ENCODE assay signal across 7 cellular contexts in genomic region chr6:129498950-129499870, GRCh38.
DNase-seq lines count a peak whose midpoint lies in the region; ATAC-seq and TF ChIP-seq lines count a peak whose summit lies in the region.

No MANE protein-coding gene starts in this region.

- 11 to 14% methylated on average over 9 of the region's 9 CpGs for WGBS in transverse colon (ENCODE audit: low coverage in 1 of 2), 2 donors

- peak; percentile 72 for DNase-seq in EL
- peak; percentile 20 for DNase-seq in Panc1 (ENCODE audit: low read depth, low spot score)
- DNase-seq in central memory CD4-positive, alpha-beta T cell, result peak; percentile 49
- peak in 1 of 2 donors; percentile 18 for DNase-seq in left colon
- DNase-seq in transverse colon, result no peak

- POLR2A ChIA-PET in Panc1 (lab: Charles Lee), result no interaction called here

- no TSS peak for BruUV-seq in Panc1 (replicated peaks; lab: Mats Ljungman, UMichigan)

- TF ChIP-seq CTCF in Panc1 (IDR thresholded peaks at IDR 0.05) (peak; percentile 72), transverse colon (IDR thresholded peaks at IDR 0.05) (peak; percentile 52 to 67 (median 63))

- H3K27ac ChIP-seq in Panc1 (ENCODE audit: low read length) (no peak overlapping the region), transverse colon (no peak overlapping the region)

- H3K9me3 ChIP-seq in Panc1 (ENCODE audit: control insufficient read depth, insufficient read depth, low read depth, low read length), result no peaks in the 10 kb centered on the region
- no peaks in the 10 kb centered on the region for H3K9me3 ChIP-seq in transverse colon

- TF ChIP-seq POLR2A in transverse colon (IDR thresholded peaks at IDR 0.05), result no peak

- in situ Hi-C loops in Panc1 (cut with HindIII; ENCODE audit: low pct_unique_long_range_greater_than_20kb, low sequenced_read_pairs) (no loop called here), transverse colon (cut with MboI; ENCODE audit: low pct_ligation_motif_present in 1 of 4, low pct_unique_long_range_greater_than_20kb in 1 of 4, low sequenced_read_pairs in 3 of 4) (loop anchor here in 2 of 4 donors (25.0 kb wide), 1 partner anchor 238 kb away; no protein-coding TSS in a partner anchor)

- 0 out of 4 replicates have a peak overlapping the region, but pooled peaks of 1 of the 2 experiments have one; percentile 10 for H3K4me3 ChIP-seq in Panc1 (ENCODE audit: low read depth in 2 of 2, low read length in 2 of 2)
- no peak overlapping the region for H3K4me3 ChIP-seq in transverse colon

- TF ChIP-seq EP300 in transverse colon (IDR thresholded peaks at IDR 0.05; ENCODE audit: low read depth), result no peak

- peak; percentile 82 for ATAC-seq in GM19395 (IDR thresholded peaks at IDR 0.05; ENCODE audit: unreplicated experiment)
- ATAC-seq in HG03460 (IDR thresholded peaks at IDR 0.05; ENCODE audit: unreplicated experiment), result peak; percentile 70
- ATAC-seq in Panc1, result peak; percentile 85
- peak; percentile 83 for ATAC-seq in left colon

- no peaks in the 10 kb centered on the region for H3K36me3 ChIP-seq in Panc1 (ENCODE audit: control insufficient read depth, insufficient read depth, low read length)
- H3K36me3 ChIP-seq in transverse colon, result no peaks in the 10 kb centered on the region

- peaks cover 3% of the 10 kb centered on the region; the same call in 1 of the 2 replicates for H3K4me1 ChIP-seq in Panc1 (ENCODE audit: control insufficient read depth, insufficient read depth, low read length)
- peaks cover 0 to 9% (median 1%) of the 10 kb centered on the region in 4 donors for H3K4me1 ChIP-seq in transverse colon

- CTCF ChIA-PET in Panc1 (lab: Charles Lee), result interaction anchor here (0.6 to 2.0 kb wide), 3 partner anchors 76 to 999 kb away, joined by 3 to 6 read pairs (median 3); no protein-coding TSS in a partner anchor

- intact Hi-C loops in Panc1 (cut with micrococcal nuclease; ENCODE audit: unreplicated experiment) (loop anchor here (1.0 kb wide), 1 partner anchor 76 kb away; no protein-coding TSS in a partner anchor), left colon (cut with DNase I, micrococcal nuclease) (loop anchor here in 1 of 2 donors (5.0 kb wide), 1 partner anchor 78 kb away; no protein-coding TSS in a partner anchor), transverse colon (cut with DNase I; ENCODE audit: low total_unique reads) (no loop called here)

- H3K27me3 ChIP-seq in Panc1 (ENCODE audit: control insufficient read depth, insufficient read depth, low read length) (no peaks in the 10 kb centered on the region), transverse colon (no peaks in the 10 kb centered on the region)
